Comparison of ENCODE assay signal across 26 cellular contexts in the genomic region with DNA sequence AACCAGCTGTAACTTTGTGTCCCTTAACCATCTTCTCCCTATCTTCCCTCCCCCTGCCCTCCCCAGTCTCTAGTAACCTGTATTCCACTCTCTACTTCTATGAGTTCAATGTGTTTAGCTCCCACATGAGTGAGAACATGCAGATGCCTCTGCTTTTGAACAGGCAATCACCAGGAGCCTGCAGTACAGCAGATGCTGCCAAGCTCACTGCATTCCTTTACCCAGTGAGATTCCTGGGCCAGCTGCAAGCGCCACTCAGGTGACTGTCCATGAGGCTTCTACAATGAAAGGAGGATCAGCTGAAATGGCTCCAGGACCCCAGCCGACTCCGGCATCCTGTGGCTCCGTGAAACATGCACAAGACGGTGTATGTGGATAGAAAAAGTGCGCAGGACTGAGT. TPM values are rescaled to one million over a fixed set of nuclear protein-coding genes. Genes with fewer than 3 reads are reported as not detected.
"Had no signal": no experiment of that assay in that cellular context is flagged by ENCODE, and none has a peak within 500 bp of the region (broad histone marks: within the 10 kb centered on the region; RNA-seq: fewer than 3 reads in every experiment).

No MANE protein-coding gene starts in this region.

- H3K36me3 Mint-ChIP-seq: activated CD4-positive, alpha-beta memory T cell treated with anti-CD3 and anti-CD28 coated beads for 36 hours; activated naive CD4-positive, alpha-beta T cell treated with anti-CD3 and anti-CD28 coated beads, Interleukin-2, amount 10 ng/mL, durations not matched to agents 7 days and 5 days; activated naive CD8-positive, alpha-beta T cell treated with anti-CD3 and anti-CD28 coated beads for 36 hours had no signal

- H3K27me3 Mint-ChIP-seq: activated CD4-positive, alpha-beta T cell treated with anti-CD3 and anti-CD28 coated beads, Interleukin-2, amount 10 ng/mL, durations not matched to agents 7 days and 5 days; activated naive CD8-positive, alpha-beta T cell treated with anti-CD3 and anti-CD28 coated beads for 36 hours had no signal

- H3K4me1 Mint-ChIP-seq: activated CD4-positive, alpha-beta T cell treated with anti-CD3 and anti-CD28 coated beads, Interleukin-2, amount 10 ng/mL, durations not matched to agents 7 days and 5 days; activated naive CD4-positive, alpha-beta T cell treated with anti-CD3 and anti-CD28 coated beads, Interleukin-2, amount 10 ng/mL, durations not matched to agents 7 days and 5 days; activated naive CD8-positive, alpha-beta T cell treated with anti-CD3 and anti-CD28 coated beads for 36 hours; activated T-helper 17 cell treated with anti-CD3 and anti-CD28 coated beads, Interleukin-2, amount 50 U/mL, for 72 hours had no signal

- H3K27ac ChIP-seq: breast epithelium, KMS-11, VCaP had no signal

- ATAC-seq: activated T-helper 17 cell treated with anti-CD3 and anti-CD28 coated beads, Interleukin-2, amount 50 U/mL, for 72 hours; Panc1 had no signal

- H3K9me3 Mint-ChIP-seq: activated CD4-positive, alpha-beta memory T cell treated with anti-CD3 and anti-CD28 coated beads for 36 hours; activated CD4-positive, alpha-beta T cell treated with anti-CD3 and anti-CD28 coated beads, Interleukin-2, amount 10 ng/mL, durations not matched to agents 7 days and 5 days; activated naive CD4-positive, alpha-beta T cell treated with anti-CD3 and anti-CD28 coated beads, Interleukin-2, amount 10 ng/mL, durations not matched to agents 7 days and 5 days; activated naive CD8-positive, alpha-beta T cell treated with anti-CD3 and anti-CD28 coated beads for 36 hours; activated T-helper 17 cell treated with anti-CD3 and anti-CD28 coated beads, Interleukin-2, amount 50 U/mL, for 72 hours; T-helper 1 cell treated with Interleukin-12 subunit alpha and Interleukin-12 subunit beta and Interleukin-4 antibody, amounts not matched to agents 30 μg/mL and 1 μg/mL, for 36 hours had no signal

- H3K27me3 ChIP-seq: breast epithelium had no signal

- DNase-seq: activated CD4-positive, alpha-beta memory T cell treated with anti-CD3 and anti-CD28 coated beads for 36 hours; activated CD4-positive, alpha-beta T cell treated with anti-CD3 and anti-CD28 coated beads, Interleukin-2, amount 10 ng/mL, durations not matched to agents 7 days and 5 days; activated CD4-positive, CD25-positive, alpha-beta regulatory T cell; activated CD8-positive, alpha-beta memory T cell treated with anti-CD3 and anti-CD28 coated beads for 24 hours; activated gamma-delta T cell treated with Interleukin-2 at 50 U/mL for 16 hours; activated naive CD4-positive, alpha-beta T cell treated with anti-CD3 and anti-CD28 coated beads, Interleukin-2, amount 10 ng/mL, durations not matched to agents 7 days and 5 days; activated naive CD8-positive, alpha-beta T cell treated with anti-CD3 and anti-CD28 coated beads for 36 hours; activated T-cell treated with anti-CD3 and anti-CD28 coated beads for 4 hours; activated T-cell treated with anti-CD3 and anti-CD28 coated beads, Interleukin-2, amount 50 U/mL, for 48 hours; NCI-H1092; NCI-H1417; NCI-H1930; NCI-H345; NCI-H510A treated with DMSO at 0.1 percent for 48 hours; NCI-H69; NK-92 treated with Interleukin-12 subunit alpha and Interleukin-12 subunit beta, amount 100 ng/mL, for 24 hours; OCI-M1; RPMI8226; SHP77 treated with DMSO at 0.1 percent for 48 hours had no signal

- H3K27ac Mint-ChIP-seq: activated CD4-positive, alpha-beta memory T cell treated with anti-CD3 and anti-CD28 coated beads for 36 hours; activated CD4-positive, alpha-beta T cell treated with anti-CD3 and anti-CD28 coated beads, Interleukin-2, amount 10 ng/mL, durations not matched to agents 7 days and 5 days; activated naive CD4-positive, alpha-beta T cell treated with anti-CD3 and anti-CD28 coated beads, Interleukin-2, amount 10 ng/mL, durations not matched to agents 7 days and 5 days; activated naive CD8-positive, alpha-beta T cell treated with anti-CD3 and anti-CD28 coated beads for 36 hours; activated T-helper 17 cell treated with anti-CD3 and anti-CD28 coated beads, Interleukin-2, amount 50 U/mL, for 72 hours; T-helper 1 cell treated with Interleukin-12 subunit alpha and Interleukin-12 subunit beta and Interleukin-4 antibody, amounts not matched to agents 30 μg/mL and 1 μg/mL, for 36 hours had no signal

- H3K4me3 ChIP-seq: breast epithelium had no signal

- H3K4me3 Mint-ChIP-seq: activated CD4-positive, alpha-beta memory T cell treated with anti-CD3 and anti-CD28 coated beads for 36 hours; activated CD4-positive, alpha-beta T cell treated with anti-CD3 and anti-CD28 coated beads, Interleukin-2, amount 10 ng/mL, durations not matched to agents 7 days and 5 days; activated naive CD4-positive, alpha-beta T cell treated with anti-CD3 and anti-CD28 coated beads, Interleukin-2, amount 10 ng/mL, durations not matched to agents 7 days and 5 days; activated naive CD8-positive, alpha-beta T cell treated with anti-CD3 and anti-CD28 coated beads for 36 hours; activated T-helper 17 cell treated with anti-CD3 and anti-CD28 coated beads, Interleukin-2, amount 50 U/mL, for 72 hours; T-helper 1 cell treated with Interleukin-12 subunit alpha and Interleukin-12 subunit beta and Interleukin-4 antibody, amounts not matched to agents 30 μg/mL and 1 μg/mL, for 36 hours had no signal

- H3K4me1 ChIP-seq: breast epithelium had no signal

- H3K36me3 ChIP-seq: breast epithelium had no signal

RNA-seq across cellular contexts. Expression of gene GRID1, which starts 15.7 kb away (rescaled TPM):
- total RNA-seq: activated CD4-positive, alpha-beta memory T cell treated with anti-CD3 and anti-CD28 coated beads for 36 hours; activated CD4-positive, alpha-beta T cell treated with anti-CD3 and anti-CD28 coated beads, Interleukin-2, amount 10 ng/mL, durations not matched to agents 7 days and 5 days; activated naive CD8-positive, alpha-beta T cell treated with anti-CD3 and anti-CD28 coated beads for 36 hours; activated T-helper 17 cell treated with anti-CD3 and anti-CD28 coated beads, Interleukin-2, amount 50 U/mL, for 72 hours; MCF 10A had no signal
